11 cellular contexts compared by ENCODE assay signal in the genomic region with DNA sequence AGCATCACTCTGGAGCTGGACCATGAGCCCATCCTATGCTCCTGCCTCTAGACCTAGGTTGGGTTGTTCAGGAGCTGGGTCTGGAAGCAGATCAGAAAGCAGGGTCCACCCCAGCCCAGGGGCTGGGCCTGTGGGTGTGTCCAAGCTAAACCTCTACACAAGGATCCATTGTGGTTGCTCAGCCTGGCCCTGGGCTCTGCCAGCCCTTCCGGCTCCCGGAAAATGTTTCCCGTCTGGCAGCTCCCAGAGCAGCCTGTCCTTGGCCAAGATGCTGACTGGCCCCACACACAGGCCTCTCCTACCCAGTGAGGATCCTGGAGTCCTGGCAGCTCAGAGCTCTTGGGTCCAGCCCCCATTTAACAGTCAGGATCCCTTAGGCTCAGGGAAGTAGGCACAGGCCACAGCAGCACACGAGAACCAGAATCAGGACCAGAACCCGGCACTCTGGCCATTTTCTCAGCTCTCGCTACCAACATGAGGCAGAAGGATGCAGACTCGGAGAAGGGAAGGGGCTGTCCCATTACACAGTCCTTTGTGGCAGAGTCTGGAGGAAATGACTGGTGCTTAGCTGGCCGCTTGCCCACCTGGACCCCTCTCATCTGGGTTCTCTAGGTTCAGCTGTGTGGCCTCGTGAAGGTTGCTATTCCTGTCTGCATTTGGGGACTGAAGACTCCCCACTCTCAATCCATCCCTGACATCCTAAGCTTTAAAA. TPM values are rescaled to one million over a fixed set of nuclear protein-coding genes. Genes with fewer than 3 reads are reported as not detected.
DNase-seq lines count a peak whose midpoint lies in the region; ATAC-seq and TF ChIP-seq lines count a peak whose summit lies in the region.
"Had no signal": no experiment of that assay in that cellular context is flagged by ENCODE, and none has a peak within 500 bp of the region (broad histone marks: within the 10 kb centered on the region; RNA-seq: fewer than 3 reads in every experiment).

No MANE protein-coding gene starts in this region.

- no peak for TF ChIP-seq POLR2A in thyroid gland (IDR thresholded peaks at IDR 0.05)

- peak; percentile 8 for ATAC-seq in lung (ENCODE audit: insufficient read depth, low FRiP score)

- H3K27ac ChIP-seq in lung (ENCODE audit: low read depth in 1 of 2, low read length in 1 of 2) (peak overlapping the region; percentile 73 to 77), thyroid gland (peak overlapping the region in 2 of 3 donors; percentile 20 to 50)
- no peak overlapping the region for H3K27ac ChIP-seq in CD8-positive, alpha-beta memory T cell (ENCODE audit: low read depth, low read length)

- no peaks in the 10 kb centered on the region for H3K27me3 ChIP-seq in lung (ENCODE audit: control insufficient read depth, insufficient read depth)
- no peaks in the 10 kb centered on the region for H3K27me3 ChIP-seq in thyroid gland
- no peaks in the 10 kb centered on the region for H3K27me3 ChIP-seq in CD8-positive, alpha-beta memory T cell (ENCODE audit: insufficient read depth, low read length, poor library complexity, severe bottlenecking)

- POLR2A ChIA-PET in CD8-positive, alpha-beta memory T cell (lab: Charles Lee): interaction anchor here (1.3 kb wide), 1 partner anchor 35 kb away, joined by 8 read pairs; the partner anchor contains the start of gene FCHSD2

- DNase-seq in HS-27A (ENCODE audit: low read depth) (peak; percentile 38), cerebellar cortex (ENCODE audit: low spot score) (peak; percentile 45), lung (ENCODE audit: low spot score) (no peak), thyroid gland (no peak), GOT3 (lab: John Stamatoyannopoulos, UW) (no peak), AML-193 (lab: John Stamatoyannopoulos, UW) (no peak)
- no peak for DNase-seq in CD8-positive, alpha-beta memory T cell

- no peaks in the 10 kb centered on the region for H3K9me3 ChIP-seq in lung (ENCODE audit: control insufficient read depth in 2 of 2, insufficient read depth in 1 of 2, low read length in 1 of 2)
- H3K9me3 ChIP-seq in thyroid gland: no peaks in the 10 kb centered on the region
- H3K9me3 ChIP-seq in CD8-positive, alpha-beta memory T cell (ENCODE audit: low read length): no peaks in the 10 kb centered on the region
- H3K9me3 ChIP-seq: HAP-1 had no signal

- CTCF ChIA-PET in CD8-positive, alpha-beta memory T cell (lab: Charles Lee): interaction anchor here (0.6 to 4.9 kb wide), 35 partner anchors 8 to 588 kb away, joined by 3 to 51 read pairs (median 4); partner anchors contain the start of genes ATG16L2 and FCHSD2

- H3K36me3 Mint-ChIP-seq in CD8-positive, alpha-beta memory T cell: no peaks in the 10 kb centered on the region
- H3K36me3 Mint-ChIP-seq: natural killer cell treated with Interleukin-12 subunit alpha and Interleukin-12 subunit beta and Interleukin-15 and Interleukin-18, amount 100 ng/mL, for 72 hours; stimulated activated effector memory CD8-positive, alpha-beta T cell treated with anti-CD3 and anti-CD28 coated beads, Interleukin-12 subunit alpha, Interleukin-12 subunit beta, amount 100 ng/mL, for 72 hours had no signal

- H3K4me3 ChIP-seq in lung (no peak overlapping the region), thyroid gland (replicated peaks in 1 of 3) (no peak overlapping the region)
- H3K4me3 ChIP-seq in CD8-positive, alpha-beta memory T cell (ENCODE audit: low read length): no peak overlapping the region
- H3K4me3 ChIP-seq: HAP-1 had no signal

- H3K27ac Mint-ChIP-seq in CD8-positive, alpha-beta memory T cell: peak overlapping the region in 1 of 8 donors; percentile 66

- TF ChIP-seq CTCF in lung (IDR thresholded peaks at IDR 0.05; ENCODE audit: control extremely low read depth, extremely low read depth): no peak
- no peak for TF ChIP-seq CTCF in thyroid gland (IDR thresholded peaks at IDR 0.05)

- intact Hi-C loops in thyroid gland (cut with DNase I): loop anchor here (2.0 to 10.0 kb wide), 2 partner anchors 253 to 347 kb away; no protein-coding TSS in a partner anchor

- H3K4me3 Mint-ChIP-seq in CD8-positive, alpha-beta memory T cell: no peak overlapping the region
- H3K4me3 Mint-ChIP-seq: natural killer cell treated with Interleukin-12 subunit alpha and Interleukin-12 subunit beta and Interleukin-15 and Interleukin-18, amount 100 ng/mL, for 72 hours; stimulated activated effector memory CD8-positive, alpha-beta T cell treated with anti-CD3 and anti-CD28 coated beads, Interleukin-12 subunit alpha, Interleukin-12 subunit beta, amount 100 ng/mL, for 72 hours had no signal

- H3K4me1 Mint-ChIP-seq in CD8-positive, alpha-beta memory T cell: peaks cover 0 to 6% (median 5%) of the 10 kb centered on the region in 3 donors

- peaks cover 8 to 20% of the 10 kb centered on the region in 2 donors for H3K4me1 ChIP-seq in lung (ENCODE audit: control insufficient read depth in 2 of 2, insufficient read depth in 2 of 2, low read length in 2 of 2)
- H3K4me1 ChIP-seq in thyroid gland: peaks cover 9 to 30% of the 10 kb centered on the region in 2 donors
- H3K4me1 ChIP-seq in CD8-positive, alpha-beta memory T cell (ENCODE audit: insufficient read depth, low read length): no peaks in the 10 kb centered on the region
- H3K4me1 ChIP-seq: HAP-1 had no signal

- H3K9me3 Mint-ChIP-seq in CD8-positive, alpha-beta memory T cell: no peaks in the 10 kb centered on the region
- H3K9me3 Mint-ChIP-seq: IgD-negative memory B cell; natural killer cell treated with Interleukin-12 subunit alpha and Interleukin-12 subunit beta and Interleukin-15 and Interleukin-18, amount 100 ng/mL, for 72 hours; stimulated activated effector memory CD8-positive, alpha-beta T cell treated with anti-CD3 and anti-CD28 coated beads, Interleukin-12 subunit alpha, Interleukin-12 subunit beta, amount 100 ng/mL, for 72 hours had no signal

- H3K36me3 ChIP-seq in lung (ENCODE audit: control insufficient read depth in 2 of 2, insufficient read depth in 2 of 2, low read length in 2 of 2) (no peaks in the 10 kb centered on the region), thyroid gland (no peaks in the 10 kb centered on the region)
- no peaks in the 10 kb centered on the region for H3K36me3 ChIP-seq in CD8-positive, alpha-beta memory T cell (ENCODE audit: insufficient read depth, low read length)
- H3K36me3 ChIP-seq: HAP-1 had no signal

- H3K27me3 Mint-ChIP-seq in CD8-positive, alpha-beta memory T cell: no peaks in the 10 kb centered on the region
- H3K27me3 Mint-ChIP-seq: IgD-negative memory B cell had no signal

- 56 to 59% methylated on average over 9 of the region's 9 CpGs for WGBS in lung, 2 donors
- 54 to 70% methylated on average over 4 to 9 of the region's 9 CpGs for WGBS in thyroid gland, 2 donors

RNA-seq across cellular contexts. Expression of gene FCHSD2, which starts 35.4 kb away (rescaled TPM):
- total RNA-seq in lung (10 to 100 TPM; 41.0 to 41.6 TPM), thyroid gland (10 to 100 TPM; 13.5 to 21.7 (median 16.9) TPM)
- polyA plus RNA-seq in lung: 10 to 100 TPM; 14.7 to 24.2 TPM
- total RNA-seq in CD8-positive, alpha-beta memory T cell: 10 to 100 TPM; 28.0 to 28.3 TPM
- polyA plus RNA-seq in CD8-positive, alpha-beta memory T cell: 21.2 TPM

RNA-seq across cellular contexts. Expression of gene P2RY2, which starts 40.5 kb away (rescaled TPM):
- total RNA-seq in lung (10 to 100 TPM in 1 of 2 donors, 1 to 10 TPM in 1; 3.8 to 13.0 TPM), thyroid gland (10 to 100 TPM; 29.3 to 38.1 (median 37.7) TPM)
- polyA plus RNA-seq in lung: 1 to 10 TPM; 3.1 to 9.1 TPM
- not detected for total RNA-seq in CD8-positive, alpha-beta memory T cell
- not detected for polyA plus RNA-seq in CD8-positive, alpha-beta memory T cell

Comparison
In these comparisons a context has a peak if more than half of its experiments do, and no peak if none do; other contexts are left out.
1. DNase-seq: peak in HS-27A (single experiment) and cerebellar cortex (single experiment); none in lung (single experiment), thyroid gland (0 of 2), CD8-positive, alpha-beta memory T cell (0 of 5), GOT3 (single experiment) and AML-193 (0 of 2).
2. RNA of gene P2RY2, which starts 40.5 kb away (total RNA-seq): 29.3 to 38.1 TPM in thyroid gland and 3.8 to 13.0 TPM in lung; not detected in CD8-positive, alpha-beta memory T cell; every median in the first group is over 4 times any median in the second.